ENCODE assay signal across 8 cellular contexts in genomic region chr15:37764733-37765191, GRCh38.
DNase-seq lines count a peak whose midpoint lies in the region; ATAC-seq, FAIRE-seq and TF ChIP-seq lines count a peak whose summit lies in the region.

No MANE protein-coding gene starts in this region.

- H3K9me3 ChIP-seq in osteoblast (ENCODE audit: low read depth, low read length) = no peaks in the 10 kb centered on the region

- ATAC-seq in HG03565 (IDR thresholded peaks at IDR 0.05; ENCODE audit: unreplicated experiment) (peak; percentile 69), HG02970 (IDR thresholded peaks at IDR 0.05; ENCODE audit: low FRiP score, unreplicated experiment) (no peak)

- H3K27me3 ChIP-seq in osteoblast (ENCODE audit: insufficient read depth, low read length) = no peaks in the 10 kb centered on the region

- TF ChIP-seq CTCF in epithelial cell of esophagus (IDR thresholded peaks at IDR 0.05; ENCODE audit: insufficient read depth, low read depth, low read length, missing control alignments) (peak; percentile 79), osteoblast (IDR thresholded peaks at IDR 0.05; ENCODE audit: extremely low read depth, low read depth, low read length) (peak; percentile 86)

- peaks cover 15% of the 10 kb centered on the region for H3K4me1 ChIP-seq in osteoblast (ENCODE audit: insufficient read depth, low read length)

- DNase-seq in ACHN = peak; percentile 61
- DNase-seq in SK-N-DZ (ENCODE audit: low spot score) = peak; percentile 45
- peak; percentile 53 for DNase-seq in epithelial cell of esophagus (ENCODE audit: low read depth)
- DNase-seq in osteoblast (ENCODE audit: insufficient read length, low spot score, missing footprints) = peak; percentile 31
- no peak for DNase-seq in NCI-H128 (lab: John Stamatoyannopoulos, UW; ENCODE audit: unreplicated experiment)

- H3K4me3 ChIP-seq in epithelial cell of esophagus (ENCODE audit: low read length) (no peak overlapping the region), osteoblast (ENCODE audit: insufficient read depth, low read length) (no peak overlapping the region)

- no peaks in the 10 kb centered on the region for H3K36me3 ChIP-seq in osteoblast (ENCODE audit: insufficient read depth, low read length)

- in situ Hi-C loops in ACHN (cut with HindIII; ENCODE audit: low pct_ligation_motif_present, low pct_unique_long_range_greater_than_20kb, low sequenced_read_pairs) = no loop called here

- peak; percentile 93 for FAIRE-seq in G401.6 (lab: Jason Lieb, UNC)

- no peaks in the 10 kb centered on the region for H3K79me2 ChIP-seq in osteoblast (ENCODE audit: insufficient read depth, low read length)

- peak overlapping the region; percentile 90 for H2AFZ ChIP-seq in osteoblast (ENCODE audit: low read length)

- H4K20me1 ChIP-seq in osteoblast (ENCODE audit: insufficient read depth, low read length) = no peaks in the 10 kb centered on the region

- peak overlapping the region; percentile 16 for H3K4me2 ChIP-seq in osteoblast (ENCODE audit: insufficient read depth, low read length)

- H3K27ac ChIP-seq in osteoblast (ENCODE audit: low read depth, low read length) = no peak overlapping the region
